Comparison of ENCODE assay signal across 8 cellular contexts in genomic region chr2:38146917-38147307, GRCh38.
DNase-seq lines count a peak whose midpoint lies in the region; ATAC-seq and TF ChIP-seq lines count a peak whose summit lies in the region.

No MANE protein-coding gene starts in this region.

- in situ Hi-C loops in Panc1 (cut with HindIII; ENCODE audit: low pct_unique_long_range_greater_than_20kb, low sequenced_read_pairs), result no loop called here

- H3K27ac ChIP-seq in Panc1 (ENCODE audit: low read length) (no peak overlapping the region), esophagus squamous epithelium (peak overlapping the region; percentile 62 to 87 (median 80)), prostate gland (peak overlapping the region; percentile 75 to 80)

- intact Hi-C loops in Panc1 (cut with micrococcal nuclease; ENCODE audit: unreplicated experiment) (no loop called here), esophagus squamous epithelium (cut with DNase I) (no loop called here), prostate gland (cut with DNase I) (no loop called here)

- TF ChIP-seq CTCF in Panc1 (IDR thresholded peaks at IDR 0.05) (no peak), esophagus squamous epithelium (IDR thresholded peaks at IDR 0.05) (no peak), prostate gland (IDR thresholded peaks at IDR 0.05) (no peak)

- TF ChIP-seq POLR2A in esophagus squamous epithelium (IDR thresholded peaks at IDR 0.05), result no peak
- no peak for TF ChIP-seq POLR2A in prostate gland (IDR thresholded peaks at IDR 0.05)

- H3K36me3 ChIP-seq in Panc1 (ENCODE audit: control insufficient read depth, insufficient read depth, low read length) (no peaks in the 10 kb centered on the region), esophagus squamous epithelium (no peaks in the 10 kb centered on the region), prostate gland (no peaks in the 10 kb centered on the region)

- 32 to 45% methylated on average over 3 of the region's 3 CpGs for WGBS in esophagus squamous epithelium, 2 donors
- WGBS in prostate gland, result 25% methylated on average over 3 of the region's 3 CpGs

- H3K9me3 ChIP-seq in Panc1 (ENCODE audit: control insufficient read depth, insufficient read depth, low read depth, low read length), result peaks cover 8% of the 10 kb centered on the region; the same call in 1 of the 2 replicates
- no peaks in the 10 kb centered on the region for H3K9me3 ChIP-seq in esophagus squamous epithelium
- H3K9me3 ChIP-seq in prostate gland, result no peaks in the 10 kb centered on the region

- H3K27me3 ChIP-seq in Panc1 (ENCODE audit: control insufficient read depth, insufficient read depth, low read length) (no peaks in the 10 kb centered on the region), esophagus squamous epithelium (no peaks in the 10 kb centered on the region), prostate gland (replicated peaks; ENCODE audit: insufficient read depth) (no peaks in the 10 kb centered on the region)

- DNase-seq in activated CD4-positive, alpha-beta T cell treated with anti-CD3 and anti-CD28 coated beads for 48 hours, result peak; percentile 6
- DNase-seq in activated CD4-positive, alpha-beta T cell treated with anti-CD3 and anti-CD28 coated beads, Interleukin-2, amount 50 U/mL, for 4 hours, result no peak
- peak; percentile 22 for DNase-seq in Panc1 (ENCODE audit: low read depth, low spot score)
- no peak for DNase-seq in esophagus squamous epithelium (lab: John Stamatoyannopoulos, UW)
- DNase-seq in prostate gland (ENCODE audit: low spot score), result no peak
- no peak for DNase-seq in activated gamma-delta T cell (lab: John Stamatoyannopoulos, UW)
- DNase-seq in NCI-H1417 (lab: John Stamatoyannopoulos, UW), result no peak

- CTCF ChIA-PET in Panc1 (lab: Charles Lee), result no interaction called here

- ATAC-seq in HG02763 (IDR thresholded peaks at IDR 0.05; ENCODE audit: unreplicated experiment) (peak; percentile 79), Panc1 (peak; percentile 97)

- BruUV-seq in Panc1 (replicated peaks; lab: Mats Ljungman, UMichigan), result no TSS peak

- POLR2A ChIA-PET in Panc1 (lab: Charles Lee), result no interaction called here

- H3K4me1 ChIP-seq in Panc1 (ENCODE audit: control insufficient read depth, insufficient read depth, low read length) (peaks cover 6% of the 10 kb centered on the region; the same call in 1 of the 2 replicates), esophagus squamous epithelium (peaks cover 8 to 22% (median 14%) of the 10 kb centered on the region in 3 donors), prostate gland (replicated peaks) (peaks cover 6% of the 10 kb centered on the region)

- H3K4me3 ChIP-seq in Panc1 (ENCODE audit: low read depth in 2 of 2, low read length in 2 of 2) (no peak overlapping the region), esophagus squamous epithelium (no peak overlapping the region), prostate gland (no peak overlapping the region)

Comparison
In these comparisons a context has a peak if more than half of its experiments do, and no peak if none do; other contexts are left out.
1. DNase-seq: peak in activated CD4-positive, alpha-beta T cell treated with anti-CD3 and anti-CD28 coated beads for 48 hours (single experiment) and Panc1 (single experiment); none in activated CD4-positive, alpha-beta T cell treated with anti-CD3 and anti-CD28 coated beads, Interleukin-2, amount 50 U/mL, for 4 hours (0 of 2), esophagus squamous epithelium (single experiment), prostate gland (single experiment), activated gamma-delta T cell (single experiment) and NCI-H1417 (0 of 3).